In genomic region chrX:75155830-75156525, GRCh38 we compare ENCODE assay signal across 8 cellular contexts. TPM values are rescaled to one million over a fixed set of nuclear protein-coding genes. Genes with fewer than 3 reads are reported as not detected.
DNase-seq lines count a peak whose midpoint lies in the region; ATAC-seq and TF ChIP-seq lines count a peak whose summit lies in the region.

TSS of gene ABCB7 (minus strand) at chrX:75156283. CDS start at chrX:75156272, 11 bp downstream.

- H3K9me3 Mint-ChIP-seq in type B pancreatic cell = no peaks in the 10 kb centered on the region

- peak; percentile 21 for TF ChIP-seq CTCF in type B pancreatic cell (conservative IDR thresholded peaks at IDR 0.05)

- intact Hi-C loops in left cardiac atrium (cut with DNase I) = no loop called here
- intact Hi-C loops in posterior vena cava (cut with DNase I) = no loop called here

- peak; percentile 39 for TF ChIP-seq POLR2A in GM10847 (IDR thresholded peaks at IDR 0.05; ENCODE audit: extremely low read depth, insufficient read length)

- peak within 1 kb of the TSS; percentile 93 for H3K4me3 Mint-ChIP-seq in type B pancreatic cell

- peak within 1 kb of the TSS; percentile 95 for H3K27ac Mint-ChIP-seq in type B pancreatic cell

- H3K4me1 Mint-ChIP-seq in type B pancreatic cell (ENCODE audit: unreplicated experiment) = no peaks in the 10 kb centered on the region

- H3K27me3 Mint-ChIP-seq in type B pancreatic cell = no peaks in the 10 kb centered on the region

- DNase-seq in NCI-H128 (lab: John Stamatoyannopoulos, UW; ENCODE audit: unreplicated experiment) (peak; percentile 76), T follicular helper cell (ENCODE audit: low read depth) (peak; percentile 37), amniotic epithelial cell (ENCODE audit: low read depth) (peak; percentile 79), left cardiac atrium (peak; percentile 52), posterior vena cava (ENCODE audit: low spot score) (no peak), type B pancreatic cell (ENCODE audit: extremely low spot score, unreplicated experiment) (no peak)

- no peaks in the 10 kb centered on the region for H3K36me3 Mint-ChIP-seq in type B pancreatic cell

- ATAC-seq in HG02623 (IDR thresholded peaks at IDR 0.05; ENCODE audit: unreplicated experiment) = peak; percentile 91
- peak; percentile 96 to 97 for ATAC-seq in left cardiac atrium

RNA-seq across cellular contexts. Expression of gene ABCB7, which starts in this region (rescaled TPM):
- total RNA-seq in left cardiac atrium (10 to 100 TPM; 23.1 to 24.8 TPM), posterior vena cava (10 to 100 TPM; 16.2 to 17.0 TPM), type B pancreatic cell (ENCODE audit: low replicate concordance) (29.4 and 30.5 TPM in 2 replicates)

Comparison
In these comparisons a context has a peak if more than half of its experiments do, and no peak if none do; other contexts are left out.
1. DNase-seq: peak in NCI-H128 (single experiment), T follicular helper cell (single experiment), amniotic epithelial cell (single experiment) and left cardiac atrium (single experiment); none in posterior vena cava (single experiment) and type B pancreatic cell (single experiment).